In genomic region chr1:210434224-210434623, GRCh38 we compare ENCODE assay signal across 24 cellular contexts.
"Had no signal": no experiment of that assay in that cellular context is flagged by ENCODE, and none has a peak within 500 bp of the region (broad histone marks: within the 10 kb centered on the region; RNA-seq: fewer than 3 reads in every experiment).

No MANE protein-coding gene starts in this region.

- H3K4me3 Mint-ChIP-seq: activated CD8-positive, alpha-beta T cell treated with anti-CD3 and anti-CD28 coated beads for 36 hours; activated naive CD4-positive, alpha-beta T cell treated with anti-CD3 and anti-CD28 coated beads, Interleukin-2, amount 50 U/mL, for 24 hours; activated naive CD8-positive, alpha-beta T cell treated with anti-CD3 and anti-CD28 coated beads, Interleukin-2, amount 50 U/mL, for 24 hours; activated T-cell treated with anti-CD3 and anti-CD28 coated beads, Interleukin-2, amount 50 U/mL, for 4 hours; activated T-helper 17 cell treated with anti-CD3 and anti-CD28 coated beads, Interleukin-2, amount 50 U/mL, for 72 hours; dendritic cell treated with granulocyte-macrophage colony-stimulating factor and Interleukin-4, amounts not matched to agents 40 ng/mL and 50 ng/mL, for 4 days; endodermal cell; mesothelial cell of epicardium; naive thymus-derived CD4-positive, alpha-beta T cell had no signal

- H3K36me3 Mint-ChIP-seq: activated naive CD4-positive, alpha-beta T cell treated with anti-CD3 and anti-CD28 coated beads, Interleukin-2, amount 50 U/mL, for 24 hours; mesothelial cell of epicardium had no signal

- H3K4me3 ChIP-seq: heart right ventricle, left ventricle myocardium inferior, lung, spleen, tibial nerve had no signal

- H3K27ac Mint-ChIP-seq: activated CD8-positive, alpha-beta T cell treated with anti-CD3 and anti-CD28 coated beads for 36 hours; activated naive CD4-positive, alpha-beta T cell treated with anti-CD3 and anti-CD28 coated beads, Interleukin-2, amount 50 U/mL, for 24 hours; activated naive CD8-positive, alpha-beta T cell treated with anti-CD3 and anti-CD28 coated beads, Interleukin-2, amount 50 U/mL, for 24 hours; activated T-helper 17 cell treated with anti-CD3 and anti-CD28 coated beads, Interleukin-2, amount 50 U/mL, for 72 hours; dendritic cell treated with granulocyte-macrophage colony-stimulating factor and Interleukin-4, amounts not matched to agents 40 ng/mL and 50 ng/mL, for 4 days; endodermal cell; mesothelial cell of epicardium; naive thymus-derived CD4-positive, alpha-beta T cell had no signal

- H3K27me3 Mint-ChIP-seq: activated CD8-positive, alpha-beta T cell treated with anti-CD3 and anti-CD28 coated beads for 36 hours; activated naive CD4-positive, alpha-beta T cell treated with anti-CD3 and anti-CD28 coated beads, Interleukin-2, amount 50 U/mL, for 24 hours; activated naive CD8-positive, alpha-beta T cell treated with anti-CD3 and anti-CD28 coated beads, Interleukin-2, amount 50 U/mL, for 24 hours; activated T-helper 17 cell treated with anti-CD3 and anti-CD28 coated beads, Interleukin-2, amount 50 U/mL, for 72 hours; dendritic cell treated with granulocyte-macrophage colony-stimulating factor and Interleukin-4, amounts not matched to agents 40 ng/mL and 50 ng/mL, for 4 days; naive thymus-derived CD4-positive, alpha-beta T cell had no signal

- H3K27ac ChIP-seq: brain microvascular endothelial cell, foreskin keratinocyte, heart right ventricle, left ventricle myocardium inferior, spleen, tibial nerve had no signal

- H3K9me3 Mint-ChIP-seq: activated CD8-positive, alpha-beta T cell treated with anti-CD3 and anti-CD28 coated beads for 36 hours; activated naive CD4-positive, alpha-beta T cell treated with anti-CD3 and anti-CD28 coated beads, Interleukin-2, amount 50 U/mL, for 24 hours; activated naive CD8-positive, alpha-beta T cell treated with anti-CD3 and anti-CD28 coated beads, Interleukin-2, amount 50 U/mL, for 24 hours; activated T-cell treated with anti-CD3 and anti-CD28 coated beads, Interleukin-2, amount 50 U/mL, for 4 hours; dendritic cell treated with granulocyte-macrophage colony-stimulating factor and Interleukin-4, amounts not matched to agents 40 ng/mL and 50 ng/mL, for 4 days; endodermal cell; mesothelial cell of epicardium; naive thymus-derived CD4-positive, alpha-beta T cell had no signal

- DNase-seq: activated CD4-positive, alpha-beta T cell treated with anti-CD3 and anti-CD28 coated beads for 1 hour; activated CD4-positive, alpha-beta T cell treated with anti-CD3 and anti-CD28 coated beads, Interleukin-2, amount 50 U/mL, for 1 hour; activated CD8-positive, alpha-beta T cell treated with anti-CD3 and anti-CD28 coated beads for 36 hours; activated gamma-delta T cell treated with Interleukin-2 at 50 U/mL for 16 hours; activated naive CD8-positive, alpha-beta T cell treated with anti-CD3 and anti-CD28 coated beads, Interleukin-2, amount 50 U/mL, for 24 hours; activated T-cell treated with anti-CD3 and anti-CD28 coated beads, Interleukin-2, amount 50 U/mL, for 4 hours; anterior cingulate cortex; brain microvascular endothelial cell; endodermal cell; foreskin keratinocyte; heart right ventricle; islet precursor cell; left ventricle myocardium inferior; naive thymus-derived CD4-positive, alpha-beta T cell; right cardiac atrium; spleen; stimulated activated naive CD4-positive, alpha-beta T cell; T-helper 2 cell had no signal

- H3K4me1 ChIP-seq: heart right ventricle, left ventricle myocardium inferior, spleen, tibial nerve had no signal

- H3K27me3 ChIP-seq: brain microvascular endothelial cell, foreskin keratinocyte, heart right ventricle, spleen, tibial nerve had no signal

- H3K4me1 Mint-ChIP-seq: activated naive CD4-positive, alpha-beta T cell treated with anti-CD3 and anti-CD28 coated beads, Interleukin-2, amount 50 U/mL, for 24 hours; activated naive CD8-positive, alpha-beta T cell treated with anti-CD3 and anti-CD28 coated beads, Interleukin-2, amount 50 U/mL, for 24 hours; activated T-helper 17 cell treated with anti-CD3 and anti-CD28 coated beads, Interleukin-2, amount 50 U/mL, for 72 hours; endodermal cell; naive thymus-derived CD4-positive, alpha-beta T cell had no signal

- H3K9me3 ChIP-seq: heart right ventricle, left ventricle myocardium inferior, spleen, tibial nerve had no signal

- H3K36me3 ChIP-seq: brain microvascular endothelial cell, heart right ventricle, left ventricle myocardium inferior, tibial nerve had no signal
